In genomic region chrX:70998402-70999027, GRCh38 we compare ENCODE assay signal across 7 cellular contexts.
DNase-seq lines count a peak whose midpoint lies in the region; ATAC-seq, FAIRE-seq and TF ChIP-seq lines count a peak whose summit lies in the region.

No MANE protein-coding gene starts in this region.

- DNase-seq in ELR (ENCODE audit: low read depth) (peak; percentile 46), KBM-7 (peak; percentile 66), astrocyte (ENCODE audit: low read depth) (peak; percentile 57), lower lobe of right lung (no peak), mesenteric fat pad (ENCODE audit: low spot score) (no peak), SHP77 treated with DMSO at 0.1 percent for 48 hours (lab: John Stamatoyannopoulos, UW) (no peak)
- no peak for DNase-seq in T-helper 2 cell treated with Interferon-gamma antibody and Interleukin-4, amounts not matched to agents 5 μg/mL and 100 μg/mL, for 36 hours (ENCODE audit: low spot score)

- peak; percentile 27 for TF ChIP-seq CTCF in astrocyte (IDR thresholded peaks at IDR 0.05; ENCODE audit: insufficient read depth, low read depth, low read length)
- TF ChIP-seq CTCF in lower lobe of right lung (IDR thresholded peaks at IDR 0.05): peak; percentile 17

- peak overlapping the region; percentile 31 for H3K4me2 ChIP-seq in astrocyte (ENCODE audit: low read length)

- no peaks in the 10 kb centered on the region for H3K36me3 Mint-ChIP-seq in astrocyte (ENCODE audit: low read depth, unreplicated experiment)
- no peaks in the 10 kb centered on the region for H3K36me3 Mint-ChIP-seq in T-helper 2 cell treated with Interferon-gamma antibody and Interleukin-4, amounts not matched to agents 5 μg/mL and 100 μg/mL, for 36 hours (ENCODE audit: low read depth)

- no peak overlapping the region for H3K4me3 ChIP-seq in astrocyte (ENCODE audit: insufficient read depth, low read depth, low read length)
- H3K4me3 ChIP-seq in lower lobe of right lung: no peak overlapping the region

- H3K27ac Mint-ChIP-seq in astrocyte (ENCODE audit: unreplicated experiment): no peak overlapping the region
- H3K27ac Mint-ChIP-seq in T-helper 2 cell treated with Interferon-gamma antibody and Interleukin-4, amounts not matched to agents 5 μg/mL and 100 μg/mL, for 36 hours: no peak overlapping the region

- peaks cover 6% of the 10 kb centered on the region for H3K4me1 Mint-ChIP-seq in astrocyte (ENCODE audit: low read depth, unreplicated experiment)
- H3K4me1 Mint-ChIP-seq in T-helper 2 cell treated with Interferon-gamma antibody and Interleukin-4, amounts not matched to agents 5 μg/mL and 100 μg/mL, for 36 hours (ENCODE audit: low read depth): peaks cover 9% of the 10 kb centered on the region

- H4K20me1 ChIP-seq in astrocyte (ENCODE audit: insufficient read depth, low read length): no peaks in the 10 kb centered on the region

- no peak for ATAC-seq in lower lobe of right lung

- FAIRE-seq in astrocyte (lab: Jason Lieb, UNC): peak; percentile 95

- H3K27ac ChIP-seq in astrocyte (ENCODE audit: low read depth, low read length) (no peak overlapping the region), lower lobe of right lung (no peak overlapping the region)

- no peaks in the 10 kb centered on the region for H3K27me3 Mint-ChIP-seq in astrocyte (ENCODE audit: low read depth, unreplicated experiment)
- peaks cover 3% of the 10 kb centered on the region for H3K27me3 Mint-ChIP-seq in T-helper 2 cell treated with Interferon-gamma antibody and Interleukin-4, amounts not matched to agents 5 μg/mL and 100 μg/mL, for 36 hours (ENCODE audit: low read depth)

- no peak overlapping the region for H3K9ac ChIP-seq in astrocyte (ENCODE audit: low read length)

- H3K79me2 ChIP-seq in astrocyte (ENCODE audit: insufficient read depth, low read length): no peaks in the 10 kb centered on the region

- H3K4me1 ChIP-seq in astrocyte (ENCODE audit: insufficient read depth, low read length): no peaks in the 10 kb centered on the region
- no peaks in the 10 kb centered on the region for H3K4me1 ChIP-seq in lower lobe of right lung

- H2AFZ ChIP-seq in astrocyte (ENCODE audit: low read depth, low read length): no peak overlapping the region

- in situ Hi-C loops in KBM-7 (cut with MboI; ENCODE audit: low pct_unique_long_range_greater_than_20kb, low sequenced_read_pairs): no loop called here

- no peak overlapping the region for H3K4me3 Mint-ChIP-seq in astrocyte (ENCODE audit: unreplicated experiment)
- H3K4me3 Mint-ChIP-seq in T-helper 2 cell treated with Interferon-gamma antibody and Interleukin-4, amounts not matched to agents 5 μg/mL and 100 μg/mL, for 36 hours: no peak overlapping the region

- H3K27me3 ChIP-seq in astrocyte (ENCODE audit: insufficient read depth, low read length) (peaks cover 2% of the 10 kb centered on the region), lower lobe of right lung (ENCODE audit: low read depth) (no peaks in the 10 kb centered on the region)

- no peaks in the 10 kb centered on the region for H3K9me3 ChIP-seq in astrocyte (ENCODE audit: insufficient read depth, low read depth, low read length)
- H3K9me3 ChIP-seq in lower lobe of right lung: no peaks in the 10 kb centered on the region

- H3K36me3 ChIP-seq in astrocyte (ENCODE audit: insufficient read depth, low read length): no peaks in the 10 kb centered on the region
- H3K36me3 ChIP-seq in lower lobe of right lung: no peaks in the 10 kb centered on the region

- H3K9me3 Mint-ChIP-seq in astrocyte (ENCODE audit: unreplicated experiment): peaks cover 3% of the 10 kb centered on the region
- H3K9me3 Mint-ChIP-seq in T-helper 2 cell treated with Interferon-gamma antibody and Interleukin-4, amounts not matched to agents 5 μg/mL and 100 μg/mL, for 36 hours: no peaks in the 10 kb centered on the region

- intact Hi-C loops in lower lobe of right lung (cut with DNase I): no loop called here

Comparison
In these comparisons a context has a peak if more than half of its experiments do, and no peak if none do; other contexts are left out.
1. DNase-seq: peak in ELR (single experiment), KBM-7 (single experiment) and astrocyte (single experiment); none in lower lobe of right lung (single experiment), T-helper 2 cell treated with Interferon-gamma antibody and Interleukin-4, amounts not matched to agents 5 μg/mL and 100 μg/mL, for 36 hours (single experiment), mesenteric fat pad (single experiment) and SHP77 treated with DMSO at 0.1 percent for 48 hours (single experiment).